ENCODE assay signal across 20 cellular contexts in the genomic region with DNA sequence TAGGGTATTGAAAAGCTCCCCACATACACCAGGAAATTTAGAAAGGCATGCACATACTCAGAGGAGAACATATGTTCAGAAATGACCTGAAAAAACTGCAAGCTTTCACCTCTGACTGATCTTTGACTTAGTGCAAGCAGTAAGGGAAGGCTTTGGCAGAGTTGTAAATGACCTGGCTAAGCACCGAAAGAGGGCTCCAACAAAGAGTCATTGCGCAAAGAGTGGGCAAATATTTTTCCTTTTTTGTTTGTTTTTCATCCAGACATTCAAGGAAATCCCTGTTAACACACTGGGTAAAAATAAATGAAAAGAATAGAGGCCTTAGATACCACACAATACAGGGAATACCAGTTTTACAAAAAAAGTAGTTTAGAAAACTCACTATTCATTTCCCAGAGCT. TPM values are rescaled to one million over a fixed set of nuclear protein-coding genes. Genes with fewer than 3 reads are reported as not detected.
DNase-seq lines count a peak whose midpoint lies in the region; ATAC-seq, FAIRE-seq and TF ChIP-seq lines count a peak whose summit lies in the region.
"Had no signal": no experiment of that assay in that cellular context is flagged by ENCODE, and none has a peak within 500 bp of the region (broad histone marks: within the 10 kb centered on the region; RNA-seq: fewer than 3 reads in every experiment).

No MANE protein-coding gene starts in this region.

- no peak overlapping the region for H3K9ac ChIP-seq in HepG2 (ENCODE audit: insufficient read depth, low read depth, low read length)

- 2% methylated on average over 2 of the region's 2 CpGs for WGBS in HepG2 (ENCODE audit: low lambda C conversion rate)

- no peaks in the 10 kb centered on the region for H3K79me2 ChIP-seq in HepG2 (ENCODE audit: insufficient read depth, low read length)

- CTCF ChIA-PET in HEK293 (lab: Yijun Ruan, JAX) = interaction anchor here (0.9 to 1.4 kb wide), 2 partner anchors 13 to 19 kb away, joined by 3 to 4 read pairs; no protein-coding TSS in a partner anchor
- CTCF ChIA-PET in HepG2 (lab: Yijun Ruan, JAX; ENCODE audit: low intra/inter-chr PET ratio, low total read pairs) = no interaction called here

- DNase-seq in LNCaP clone FGC (ENCODE audit: low read depth) (peak; percentile 31), HepG2 (ENCODE audit: low spot score) (peak; percentile 85)
- DNase-seq in activated naive CD4-positive, alpha-beta T cell (lab: John Stamatoyannopoulos, UW) = no peak
- DNase-seq: AML-193; CD4-positive, alpha-beta T cell; DMS153; DND-41; EL; IMR-90 had no signal

- no peak overlapping the region for H3K27ac ChIP-seq in HEK293 (ENCODE audit: extremely low read depth, low read depth, low read length)
- H3K27ac ChIP-seq in HepG2 (ENCODE audit: extremely low read length, insufficient read depth, low read length) = peak overlapping the region; percentile 54
- H3K27ac ChIP-seq: C4-2B had no signal

- TF ChIP-seq CTCF in HEK293 (tag by site-specific recombination; IDR thresholded peaks at IDR 0.05) (no peak), LNCaP clone FGC (IDR thresholded peaks at IDR 0.05; ENCODE audit: control insufficient read depth, extremely low read depth, insufficient read depth) (no peak), HepG2 (CRISPR knock-in tag; IDR thresholded peaks at IDR 0.05) (peak; percentile 19; the same call in 1 of the 2 replicates)

- H2AFZ ChIP-seq in HepG2 (ENCODE audit: low read length) = no peak overlapping the region
- H2AFZ ChIP-seq: GM23338 had no signal

- H3K9me3 ChIP-seq in HEK293 (ENCODE audit: control insufficient read depth, insufficient read depth, low read depth, low read length) = peaks cover 74% of the 10 kb centered on the region
- H3K9me3 ChIP-seq in HepG2 (ENCODE audit: low read length) = peaks cover 35% of the 10 kb centered on the region

- H3K4me1 ChIP-seq in HEK293 (ENCODE audit: control insufficient read depth, insufficient read depth, low read length) (peaks cover 8% of the 10 kb centered on the region; the same call in 1 of the 2 replicates), HepG2 (ENCODE audit: insufficient read depth, low read length) (peaks cover 22% of the 10 kb centered on the region)

- H3K4me3 ChIP-seq in HEK293 (ENCODE audit: low read depth, low read length) = no peak overlapping the region
- no peak overlapping the region for H3K4me3 ChIP-seq in LNCaP clone FGC (ENCODE audit: low read depth, low read length)
- no peak overlapping the region for H3K4me3 ChIP-seq in HepG2 (replicated peaks in 1 of 3; ENCODE audit: insufficient read depth in 1 of 3, low read depth in 2 of 3, low read length in 3 of 3)
- H3K4me3 ChIP-seq: GM12878, GM23338, K562 had no signal

- TF ChIP-seq RAD21 in HepG2 (CRISPR knock-in tag; IDR thresholded peaks at IDR 0.05) = no peak

- H3K36me3 ChIP-seq in HEK293 (ENCODE audit: control insufficient read depth in 2 of 2, insufficient read depth in 1 of 2, low read length in 2 of 2) = peaks cover 0 to 33% of the 10 kb centered on the region in 2 experiments; a peak in 2 of 3 replicates
- H3K36me3 ChIP-seq in HepG2 (replicated peaks in 1 of 2; ENCODE audit: control insufficient read depth in 1 of 2, insufficient read depth in 2 of 2, low read length in 2 of 2) = no peaks in the 10 kb centered on the region

- POLR2A ChIA-PET in HEK293 (lab: Yijun Ruan, JAX) (interaction anchor here (1.9 to 2.5 kb wide), 2 partner anchors 47 to 90 kb away, joined by 7 to 9 read pairs; a partner anchor contains a TSS), HepG2 (lab: Yijun Ruan, JAX) (interaction anchor here (0.6 to 1.4 kb wide), 3 partner anchors 42 to 89 kb away, joined by 3 read pairs; a partner anchor contains a TSS)

- H4K20me1 ChIP-seq in HepG2 (ENCODE audit: insufficient read depth, low read length) = no peaks in the 10 kb centered on the region

- intact Hi-C loops in HepG2 (cut with micrococcal nuclease; ENCODE audit: unreplicated experiment) = loop anchor here (2.0 kb wide), 1 partner anchor 50 kb away; a partner anchor contains a TSS

- H3K27me3 ChIP-seq in HepG2 (ENCODE audit: control insufficient read depth in 1 of 2, insufficient read depth in 2 of 2, low read length in 2 of 2) = no peaks in the 10 kb centered on the region

- FAIRE-seq in HepG2 (lab: Jason Lieb, UNC) = peak; percentile 67
- FAIRE-seq: A204.1, GM12878, GM19239, K562 had no signal

- TF ChIP-seq POLR2A in HepG2 (IDR thresholded peaks at IDR 0.05; ENCODE audit: insufficient read depth in 1 of 2, low read depth in 2 of 2, low read length in 2 of 2) = no peak

- peak overlapping the region; percentile 33 for H3K4me2 ChIP-seq in HepG2 (ENCODE audit: low read depth, low read length)
- H3K4me2 ChIP-seq: GM23338 had no signal

- in situ Hi-C loops in HepG2 (cut with HindIII; ENCODE audit: extremely low pct_ligation_motif_present, low pct_unique_long_range_greater_than_20kb) = no loop called here

- TF ChIP-seq EP300 in HepG2 (IDR thresholded peaks at IDR 0.05; ENCODE audit: low read depth in 2 of 2, low read length in 2 of 2) = no peak
- TF ChIP-seq EP300 in HepG2 (CRISPR knock-in tag; IDR thresholded peaks at IDR 0.05; ENCODE audit: borderline replicate concordance) = no peak

- BruUV-seq in HepG2 (replicated peaks; lab: Mats Ljungman, UMichigan) = no TSS peak

- ATAC-seq in HepG2 (peak; percentile 98), GM21526 (IDR thresholded peaks at IDR 0.05; ENCODE audit: low FRiP score, unreplicated experiment) (no peak), GM19397 (IDR thresholded peaks at IDR 0.05; ENCODE audit: unreplicated experiment) (no peak)
- ATAC-seq: GM12878, GM23338, HCT116, K562 had no signal

RNA-seq across cellular contexts. Expression of a gene that starts 5.2 kb away (rescaled TPM):
- 2.0 and 2.1 TPM in 2 replicates for total RNA-seq in HepG2 (2016; rRNA removed; fragmentation: Illumina TruSeq; extraction: Trizol)
- total RNA-seq in HepG2 (2016; cell fraction: cytosol; rRNA removed; fragmentation: Illumina TruSeq; extraction: Trizol; ENCODE audit: low read depth) = 0.53 and 0.81 TPM in 2 replicates
- 1.7 and 2.8 TPM in 2 replicates for total RNA-seq in HepG2 (2016; cell fraction: insoluble cytoplasmic fraction; rRNA removed; fragmentation: Illumina TruSeq; extraction: Trizol)
- total RNA-seq in HepG2 (2016; cell fraction: membrane; rRNA removed; fragmentation: Illumina TruSeq; extraction: Trizol) = 0.59 and 0.96 TPM in 2 replicates
- total RNA-seq in HepG2 (2016; cell fraction: nucleus; rRNA removed; fragmentation: Illumina TruSeq; extraction: Trizol) = 1.4 and 2.1 TPM in 2 replicates
- polyA plus RNA-seq in HepG2 (2011; rRNA removed) = 0.49 and 0.93 TPM in 2 replicates
- polyA plus RNA-seq in HepG2 (2011; cell fraction: cytosol; rRNA removed) = 0.42 and 0.58 TPM in 2 replicates
- 0.79 and 0.99 TPM in 2 replicates for polyA plus RNA-seq in HepG2 (2011; cell fraction: nucleus; rRNA removed)
- 0.61 and 1.1 TPM in 2 replicates for polyA plus RNA-seq in HepG2 (2012)
- 0.09 and 0.17 TPM in 2 replicates for polyA plus RNA-seq in HepG2 (2016; cell fraction: cytosol; fragmentation: Illumina TruSeq; extraction: Trizol; ENCODE audit: low read depth)
- 1.2 and 1.6 TPM in 2 replicates for polyA plus RNA-seq in HepG2 (2016; cell fraction: insoluble cytoplasmic fraction; fragmentation: Illumina TruSeq; extraction: Trizol; ENCODE audit: low read depth)
- polyA plus RNA-seq in HepG2 (2016; cell fraction: membrane; fragmentation: Illumina TruSeq; extraction: Trizol; ENCODE audit: low read depth) = 0.16 TPM in 2 replicates
- 1.3 and 1.5 TPM in 2 replicates for polyA plus RNA-seq in HepG2 (2016; cell fraction: nucleus; fragmentation: Illumina TruSeq; extraction: Trizol; ENCODE audit: insufficient read depth, low read depth)
- polyA minus RNA-seq in HepG2 (2011; rRNA and poly(A)+ RNA removed; ENCODE audit: low replicate concordance) = 0.35 and 1.8 TPM in 2 replicates
- polyA minus RNA-seq in HepG2 (2011; cell fraction: cytosol; rRNA and poly(A)+ RNA removed) = 0.53 and 1.1 TPM in 2 replicates
- polyA minus RNA-seq in HepG2 (2011; cell fraction: nucleus; rRNA and poly(A)+ RNA removed) = 2.7 and 4.1 TPM in 2 replicates
- total RNA-seq: G401 had no signal

RNA-seq across cellular contexts. Expression of a gene that starts 42.2 kb away (rescaled TPM):
- 16.8 and 23.2 TPM in 2 replicates for total RNA-seq in HepG2 (2016; rRNA removed; fragmentation: Illumina TruSeq; extraction: Trizol)
- 3.0 and 4.0 TPM in 2 replicates for total RNA-seq in HepG2 (2016; cell fraction: cytosol; rRNA removed; fragmentation: Illumina TruSeq; extraction: Trizol; ENCODE audit: low read depth)
- 15.1 and 19.2 TPM in 2 replicates for total RNA-seq in HepG2 (2016; cell fraction: insoluble cytoplasmic fraction; rRNA removed; fragmentation: Illumina TruSeq; extraction: Trizol)
- total RNA-seq in HepG2 (2016; cell fraction: membrane; rRNA removed; fragmentation: Illumina TruSeq; extraction: Trizol) = 8.6 and 9.1 TPM in 2 replicates
- 15.4 and 18.9 TPM in 2 replicates for total RNA-seq in HepG2 (2016; cell fraction: nucleus; rRNA removed; fragmentation: Illumina TruSeq; extraction: Trizol)
- polyA plus RNA-seq in HepG2 (2011; rRNA removed) = 3.1 and 4.7 TPM in 2 replicates
- 1.9 and 3.6 TPM in 2 replicates for polyA plus RNA-seq in HepG2 (2011; cell fraction: cytosol; rRNA removed)
- polyA plus RNA-seq in HepG2 (2011; cell fraction: nucleus; rRNA removed) = 2.7 and 3.7 TPM in 2 replicates
- polyA plus RNA-seq in HepG2 (2012) = 8.8 and 9.1 TPM in 2 replicates
- polyA plus RNA-seq in HepG2 (2016; cell fraction: cytosol; fragmentation: Illumina TruSeq; extraction: Trizol; ENCODE audit: low read depth) = 1.5 and 2.0 TPM in 2 replicates
- polyA plus RNA-seq in HepG2 (2016; cell fraction: insoluble cytoplasmic fraction; fragmentation: Illumina TruSeq; extraction: Trizol; ENCODE audit: low read depth) = 10.6 and 12.3 TPM in 2 replicates
- 2.6 and 2.7 TPM in 2 replicates for polyA plus RNA-seq in HepG2 (2016; cell fraction: membrane; fragmentation: Illumina TruSeq; extraction: Trizol; ENCODE audit: low read depth)
- polyA plus RNA-seq in HepG2 (2016; cell fraction: nucleus; fragmentation: Illumina TruSeq; extraction: Trizol; ENCODE audit: insufficient read depth, low read depth) = 10.9 and 12.5 TPM in 2 replicates
- 8.1 and 15.3 TPM in 2 replicates for polyA minus RNA-seq in HepG2 (2011; rRNA and poly(A)+ RNA removed; ENCODE audit: low replicate concordance)
- polyA minus RNA-seq in HepG2 (2011; cell fraction: cytosol; rRNA and poly(A)+ RNA removed) = 4.6 and 5.8 TPM in 2 replicates
- polyA minus RNA-seq in HepG2 (2011; cell fraction: nucleus; rRNA and poly(A)+ RNA removed) = 33.1 and 39.8 TPM in 2 replicates

RNA-seq across cellular contexts. Expression of a gene that starts 50.3 kb away (rescaled TPM):
- 5.5 and 5.9 TPM in 2 replicates for total RNA-seq in HepG2 (2016; rRNA removed; fragmentation: Illumina TruSeq; extraction: Trizol)
- 0.79 and 1.3 TPM in 2 replicates for total RNA-seq in HepG2 (2016; cell fraction: cytosol; rRNA removed; fragmentation: Illumina TruSeq; extraction: Trizol; ENCODE audit: low read depth)
- 6.4 and 7.2 TPM in 2 replicates for total RNA-seq in HepG2 (2016; cell fraction: insoluble cytoplasmic fraction; rRNA removed; fragmentation: Illumina TruSeq; extraction: Trizol)
- total RNA-seq in HepG2 (2016; cell fraction: membrane; rRNA removed; fragmentation: Illumina TruSeq; extraction: Trizol) = 3.3 and 3.5 TPM in 2 replicates
- 9.6 and 10.6 TPM in 2 replicates for total RNA-seq in HepG2 (2016; cell fraction: nucleus; rRNA removed; fragmentation: Illumina TruSeq; extraction: Trizol)
- 4.3 and 4.8 TPM in 2 replicates for polyA plus RNA-seq in HepG2 (2011; rRNA removed)
- polyA plus RNA-seq in HepG2 (2011; cell fraction: cytosol; rRNA removed) = 1.3 and 3.3 TPM in 2 replicates
- polyA plus RNA-seq in HepG2 (2011; cell fraction: nucleus; rRNA removed) = 4.6 and 6.1 TPM in 2 replicates
- 3.5 and 3.6 TPM in 2 replicates for polyA plus RNA-seq in HepG2 (2012)
- polyA plus RNA-seq in HepG2 (2016; cell fraction: cytosol; fragmentation: Illumina TruSeq; extraction: Trizol; ENCODE audit: low read depth) = 0.54 TPM in 2 replicates
- polyA plus RNA-seq in HepG2 (2016; cell fraction: insoluble cytoplasmic fraction; fragmentation: Illumina TruSeq; extraction: Trizol; ENCODE audit: low read depth) = 3.8 and 4.5 TPM in 2 replicates
- 1.2 and 1.5 TPM in 2 replicates for polyA plus RNA-seq in HepG2 (2016; cell fraction: membrane; fragmentation: Illumina TruSeq; extraction: Trizol; ENCODE audit: low read depth)
- 9.6 and 10.9 TPM in 2 replicates for polyA plus RNA-seq in HepG2 (2016; cell fraction: nucleus; fragmentation: Illumina TruSeq; extraction: Trizol; ENCODE audit: insufficient read depth, low read depth)
- 3.8 and 5.7 TPM in 2 replicates for polyA minus RNA-seq in HepG2 (2011; rRNA and poly(A)+ RNA removed; ENCODE audit: low replicate concordance)
- 1.2 and 1.9 TPM in 2 replicates for polyA minus RNA-seq in HepG2 (2011; cell fraction: cytosol; rRNA and poly(A)+ RNA removed)
- polyA minus RNA-seq in HepG2 (2011; cell fraction: nucleus; rRNA and poly(A)+ RNA removed) = 25.9 and 29.5 TPM in 2 replicates

Comparison
In these comparisons a context has a peak if more than half of its experiments do, and no peak if none do; other contexts are left out.
1. DNase-seq: peak in LNCaP clone FGC (single experiment) and HepG2 (single experiment); none in activated naive CD4-positive, alpha-beta T cell (0 of 4).